2 cellular contexts compared by ENCODE assay signal in genomic region chrX:155460501-155460900, GRCh38. TPM values are rescaled to one million over a fixed set of nuclear protein-coding genes. Genes with fewer than 3 reads are reported as not detected.
"Had no signal": no experiment of that assay in that cellular context is flagged by ENCODE, and none has a peak within 500 bp of the region (broad histone marks: within the 10 kb centered on the region; RNA-seq: fewer than 3 reads in every experiment).

No MANE protein-coding gene starts in this region.

RNA-seq across cellular contexts. Expression of gene F8A3, which starts 2.1 kb away (rescaled TPM):
- total RNA-seq: left ventricle myocardium superior, sciatic nerve had no signal
